9 cellular contexts compared by ENCODE assay signal in the genomic region with DNA sequence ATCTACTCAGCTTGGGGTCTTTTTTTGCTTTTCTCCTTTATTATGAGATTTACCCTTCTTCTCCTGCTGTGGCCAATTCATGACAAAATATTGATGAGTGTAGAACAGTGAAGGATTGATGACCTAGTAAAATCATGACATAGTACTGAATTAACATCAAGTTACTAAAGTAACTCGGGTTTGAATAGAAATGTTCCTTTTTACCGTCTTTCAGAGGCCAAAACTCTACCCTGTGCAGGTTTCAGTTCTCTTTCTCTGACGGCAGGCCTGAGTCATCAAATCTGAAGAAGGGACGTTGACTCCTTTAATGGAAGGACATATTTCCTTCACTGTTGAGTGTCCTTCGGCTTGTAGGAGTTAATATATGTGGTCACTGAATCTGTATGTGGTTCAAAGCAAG.
DNase-seq lines count a peak whose midpoint lies in the region; ATAC-seq and TF ChIP-seq lines count a peak whose summit lies in the region.
"Had no signal": no experiment of that assay in that cellular context is flagged by ENCODE, and none has a peak within 500 bp of the region (broad histone marks: within the 10 kb centered on the region; RNA-seq: fewer than 3 reads in every experiment).

No MANE protein-coding gene starts in this region.

- TF ChIP-seq CTCF in heart right ventricle (IDR thresholded peaks at IDR 0.05) (no peak), omental fat pad (IDR thresholded peaks at IDR 0.05) (no peak)

- H3K27me3 ChIP-seq in heart right ventricle: no peaks in the 10 kb centered on the region
- no peaks in the 10 kb centered on the region for H3K27me3 ChIP-seq in HAP-1 (ENCODE audit: low read depth)

- in situ Hi-C loops in HAP-1 (cut with MboI; ENCODE audit: low sequenced_read_pairs): no loop called here

- WGBS in heart right ventricle, 2 donors: 84 to 86% methylated on average over 5 of the region's 5 CpGs

- peaks cover 0 to 97% (median 25%) of the 10 kb centered on the region in 9 donors for H3K36me3 ChIP-seq in heart right ventricle
- peaks cover 34% of the 10 kb centered on the region for H3K36me3 ChIP-seq in HAP-1 (replicated peaks)

- ATAC-seq in GM18499 (IDR thresholded peaks at IDR 0.05; ENCODE audit: insufficient read depth, unreplicated experiment) (peak; percentile 71), GM21423 (IDR thresholded peaks at IDR 0.05; ENCODE audit: unreplicated experiment) (peak; percentile 89), HG03432 (IDR thresholded peaks at IDR 0.05; ENCODE audit: unreplicated experiment) (peak; percentile 96), heart right ventricle (peak in 7 of 8 donors; percentile 22 to 74 (median 44)), omental fat pad (ENCODE audit: low FRiP score) (no peak)

- peak overlapping the region in 3 of 10 donors; percentile 24 to 81 (median 28) for H3K27ac ChIP-seq in heart right ventricle
- H3K27ac ChIP-seq: thoracic aorta had no signal

- no peaks in the 10 kb centered on the region for H3K9me3 ChIP-seq in heart right ventricle
- no peaks in the 10 kb centered on the region for H3K9me3 ChIP-seq in HAP-1
- H3K9me3 ChIP-seq: thoracic aorta had no signal

- intact Hi-C loops in heart right ventricle (cut with DNase I): no loop called here

- peaks cover 0 to 34% (median 2%) of the 10 kb centered on the region in 9 donors for H3K4me1 ChIP-seq in heart right ventricle
- H3K4me1 ChIP-seq in HAP-1: no peaks in the 10 kb centered on the region

- H3K4me3 ChIP-seq in heart right ventricle (no peak overlapping the region), HAP-1 (no peak overlapping the region)
- H3K4me3 ChIP-seq: thoracic aorta had no signal

- DNase-seq in heart right ventricle: no peak
- no peak for DNase-seq in omental fat pad (ENCODE audit: low spot score)
- DNase-seq in HCEC 1CT: no peak
- DNase-seq in HuH-7.5 (ENCODE audit: low spot score): no peak
- no peak for DNase-seq in HAP-1 (ENCODE audit: low spot score in 2 of 2)
